1 cellular context compared by ENCODE assay signal in genomic region chr19:2331601-2332246, GRCh38.
TF ChIP-seq lines count a peak whose summit lies in the region.

No MANE protein-coding gene starts in this region.

TF ChIP-seq in IMR-90, 13 proteins besides CTCF, POLR2A, EP300 and RAD21 (continued from another document):
- TF ChIP-seq, protein P1, sequence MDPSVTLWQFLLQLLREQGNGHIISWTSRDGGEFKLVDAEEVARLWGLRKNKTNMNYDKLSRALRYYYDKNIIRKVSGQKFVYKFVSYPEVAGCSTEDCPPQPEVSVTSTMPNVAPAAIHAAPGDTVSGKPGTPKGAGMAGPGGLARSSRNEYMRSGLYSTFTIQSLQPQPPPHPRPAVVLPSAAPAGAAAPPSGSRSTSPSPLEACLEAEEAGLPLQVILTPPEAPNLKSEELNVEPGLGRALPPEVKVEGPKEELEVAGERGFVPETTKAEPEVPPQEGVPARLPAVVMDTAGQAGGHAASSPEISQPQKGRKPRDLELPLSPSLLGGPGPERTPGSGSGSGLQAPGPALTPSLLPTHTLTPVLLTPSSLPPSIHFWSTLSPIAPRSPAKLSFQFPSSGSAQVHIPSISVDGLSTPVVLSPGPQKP (IDR thresholded peaks at IDR 0.05; ENCODE audit: borderline replicate concordance, low read depth, low read length), result no peak
- TF ChIP-seq BHLHE40 (IDR thresholded peaks at IDR 0.05; ENCODE audit: low read depth, low read length), result no peak
- TF ChIP-seq CHD1 (IDR thresholded peaks at IDR 0.05; ENCODE audit: low read depth, low read length), result no peak
- no peak for TF ChIP-seq NFE2L2 (IDR thresholded peaks at IDR 0.05; ENCODE audit: low read depth, low read length)
- TF ChIP-seq RFX5 (IDR thresholded peaks at IDR 0.05; ENCODE audit: low read depth, low read length), result no peak
- TF ChIP-seq MAFK (IDR thresholded peaks at IDR 0.05; ENCODE audit: low read depth, low read length), result no peak
- TF ChIP-seq, protein P2, sequence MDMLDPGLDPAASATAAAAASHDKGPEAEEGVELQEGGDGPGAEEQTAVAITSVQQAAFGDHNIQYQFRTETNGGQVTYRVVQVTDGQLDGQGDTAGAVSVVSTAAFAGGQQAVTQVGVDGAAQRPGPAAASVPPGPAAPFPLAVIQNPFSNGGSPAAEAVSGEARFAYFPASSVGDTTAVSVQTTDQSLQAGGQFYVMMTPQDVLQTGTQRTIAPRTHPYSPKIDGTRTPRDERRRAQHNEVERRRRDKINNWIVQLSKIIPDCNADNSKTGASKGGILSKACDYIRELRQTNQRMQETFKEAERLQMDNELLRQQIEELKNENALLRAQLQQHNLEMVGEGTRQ (IDR thresholded peaks at IDR 0.05; ENCODE audit: low read depth, low read length), result no peak
- TF ChIP-seq MXI1 (IDR thresholded peaks at IDR 0.05; ENCODE audit: borderline replicate concordance, low read depth, low read length), result no peak
